10 cellular contexts compared by ENCODE assay signal in the genomic region with DNA sequence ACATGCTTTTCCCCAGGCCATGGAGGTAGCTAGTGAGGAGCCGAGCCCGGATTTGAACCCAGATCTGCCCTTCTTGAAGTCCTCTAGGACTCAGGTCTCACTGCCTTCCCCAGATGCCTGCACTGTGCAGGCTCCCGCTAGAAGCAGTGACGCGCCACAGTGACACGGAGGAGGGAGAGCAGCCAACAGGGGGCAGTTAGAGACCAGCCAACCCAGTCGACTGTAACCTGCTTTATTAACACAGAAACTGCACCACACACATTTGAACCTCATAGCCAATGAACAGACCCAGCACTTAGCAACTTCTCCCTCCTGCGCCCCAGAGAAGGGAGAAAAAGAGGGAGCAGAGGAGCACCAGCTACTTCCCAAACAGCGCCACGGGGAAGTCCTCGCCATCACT. TPM values are rescaled to one million over a fixed set of nuclear protein-coding genes. Genes with fewer than 3 reads are reported as not detected.
DNase-seq lines count a peak whose midpoint lies in the region; ATAC-seq and TF ChIP-seq lines count a peak whose summit lies in the region.
"Had no signal": no experiment of that assay in that cellular context is flagged by ENCODE, and none has a peak within 500 bp of the region (broad histone marks: within the 10 kb centered on the region; RNA-seq: fewer than 3 reads in every experiment).

No MANE protein-coding gene starts in this region.

- peaks cover 7% of the 10 kb centered on the region for H3K4me1 Mint-ChIP-seq in brain

- H3K4me1 ChIP-seq in Loucy (ENCODE audit: insufficient read depth, low read length, poor library complexity, severe bottlenecking): no peaks in the 10 kb centered on the region
- peaks cover 4% of the 10 kb centered on the region for H3K4me1 ChIP-seq in ovary (ENCODE audit: insufficient read depth)
- H3K4me1 ChIP-seq: uterus had no signal

- H3K79me2 ChIP-seq in Loucy (ENCODE audit: insufficient read depth, low read length) (no peaks in the 10 kb centered on the region), neural cell (replicated peaks; ENCODE audit: insufficient read depth, low read length) (no peaks in the 10 kb centered on the region)

- intact Hi-C loops in ovary (cut with DNase I): loop anchor here in 1 of 4 donors (10.0 kb wide), 1 partner anchor 46 kb away; a partner anchor contains a TSS

- H3K27me3 ChIP-seq in Loucy (ENCODE audit: insufficient read depth, low read length, poor library complexity, severe bottlenecking) (no peaks in the 10 kb centered on the region), neural cell (ENCODE audit: insufficient read depth, low read depth, low read length) (no peaks in the 10 kb centered on the region), ovary (no peaks in the 10 kb centered on the region)
- H3K27me3 ChIP-seq: uterus had no signal

- no peak overlapping the region for H3K9ac ChIP-seq in Loucy (ENCODE audit: low read depth, low read length, poor library complexity, severe bottlenecking)
- no peak overlapping the region for H3K9ac ChIP-seq in neural cell (ENCODE audit: low read length)

- no peak for TF ChIP-seq EP300 in neural cell (conservative IDR thresholded peaks at IDR 0.05; ENCODE audit: poor library complexity, severe bottlenecking)
- no peak for TF ChIP-seq EP300 in ovary (IDR thresholded peaks at IDR 0.05)

- peak; percentile 32 for TF ChIP-seq RAD21 in neural cell (conservative IDR thresholded peaks at IDR 0.05)

- H3K4me3 Mint-ChIP-seq in brain: no peak overlapping the region

- H2AFZ ChIP-seq in Loucy (ENCODE audit: low read length) (no peak overlapping the region), neural cell (ENCODE audit: low read depth, low read length) (no peak overlapping the region)

- WGBS in ovary, 3 donors: 83 to 88% (median 85%) methylated on average over 11 of the region's 11 CpGs

- H3K36me3 ChIP-seq in Loucy (ENCODE audit: insufficient read depth, low read length) (no peaks in the 10 kb centered on the region), neural cell (ENCODE audit: insufficient read depth, low read length) (no peaks in the 10 kb centered on the region), ovary (no peaks in the 10 kb centered on the region)
- H3K36me3 ChIP-seq: uterus had no signal

- no peaks in the 10 kb centered on the region for H3K9me2 ChIP-seq in Loucy (replicated peaks; ENCODE audit: low read depth, low read length)
- H3K9me2 ChIP-seq in neural cell (ENCODE audit: insufficient read depth, low read length): no peaks in the 10 kb centered on the region

- H3K27ac Mint-ChIP-seq in brain: no peak overlapping the region

- no peak overlapping the region for H3K4me3 ChIP-seq in Loucy (ENCODE audit: low read length, poor library complexity, severe bottlenecking)
- no peak overlapping the region for H3K4me3 ChIP-seq in neural cell (ENCODE audit: low read length)
- H3K4me3 ChIP-seq in ovary: no peak overlapping the region
- H3K4me3 ChIP-seq: uterus had no signal

- H3K36me3 Mint-ChIP-seq in brain: peaks cover 3% of the 10 kb centered on the region

- no peaks in the 10 kb centered on the region for H3K9me3 Mint-ChIP-seq in brain

- no peak for ATAC-seq in HG03159 (IDR thresholded peaks at IDR 0.05; ENCODE audit: unreplicated experiment)

- peak; percentile 8 for DNase-seq in NCI-H748 (lab: John Stamatoyannopoulos, UW; ENCODE audit: unreplicated experiment)
- no peak for DNase-seq in NCI-H748 treated with DMSO at 0.1 percent for 48 hours (lab: John Stamatoyannopoulos, UW)
- no peak for DNase-seq in NCI-H446 (lab: John Stamatoyannopoulos, UW)
- no peak for DNase-seq in ovary
- DNase-seq: aorta, uterus had no signal

- TF ChIP-seq CTCF in Loucy (conservative IDR thresholded peaks at IDR 0.05; ENCODE audit: low read length) (peak; percentile 61), brain (conservative IDR thresholded peaks at IDR 0.05) (peak; percentile 20 to 41), neural cell (IDR thresholded peaks at IDR 0.05; ENCODE audit: poor library complexity, severe bottlenecking) (peak; percentile 36), ovary (IDR thresholded peaks at IDR 0.05) (no peak)

- no peaks in the 10 kb centered on the region for H4K20me1 ChIP-seq in Loucy (ENCODE audit: insufficient read depth, low read length, poor library complexity, severe bottlenecking)
- no peaks in the 10 kb centered on the region for H4K20me1 ChIP-seq in neural cell (ENCODE audit: insufficient read depth)

- H3K9me3 ChIP-seq in Loucy (ENCODE audit: insufficient read depth, low read depth, low read length) (no peaks in the 10 kb centered on the region), neural cell (ENCODE audit: low read length) (no peaks in the 10 kb centered on the region), ovary (no peaks in the 10 kb centered on the region)
- H3K9me3 ChIP-seq: uterus had no signal

- no peak for TF ChIP-seq POLR2A in ovary (IDR thresholded peaks at IDR 0.05)

- H3K27ac ChIP-seq in neural cell (ENCODE audit: low read length): no peak overlapping the region
- no peak overlapping the region for H3K27ac ChIP-seq in ovary
- H3K27ac ChIP-seq: uterus had no signal

- peaks cover 10% of the 10 kb centered on the region for H3K27me3 Mint-ChIP-seq in brain

- H3F3A ChIP-seq in Loucy (ENCODE audit: low read depth) (no peaks in the 10 kb centered on the region), neural cell (ENCODE audit: insufficient read depth, low read length, poor library complexity, severe bottlenecking) (no peaks in the 10 kb centered on the region)

- H3K4me2 ChIP-seq in Loucy (ENCODE audit: low read depth, low read length, poor library complexity, severe bottlenecking) (no peak overlapping the region), neural cell (ENCODE audit: low read length) (no peak overlapping the region)

TF ChIP-seq in neural cell, 6 proteins besides CTCF, POLR2A, EP300 and RAD21:
- TF ChIP-seq TAF1 (IDR thresholded peaks at IDR 0.05; ENCODE audit: low read depth) (no peak), POLR2AphosphoS5 (IDR thresholded peaks at IDR 0.05) (no peak), EZH2 (IDR thresholded peaks at IDR 0.05; ENCODE audit: borderline replicate concordance, insufficient read depth, low read length, poor library complexity, severe bottlenecking) (no peak), SMC3 (conservative IDR thresholded peaks at IDR 0.05; ENCODE audit: poor library complexity) (no peak)

RNA-seq across cellular contexts. Expression of a gene that starts 27.4 kb away (rescaled TPM):
- 3.8 TPM for polyA plus RNA-seq in brain (ENCODE audit: insufficient read depth, low read depth, low replicate concordance)
- 23.7 and 29.2 TPM in 2 replicates for polyA plus RNA-seq in neural cell
- polyA minus RNA-seq in neural cell: 7.2 and 10.2 TPM in 2 replicates
- total RNA-seq in ovary: 10 to 100 TPM in 1 of 7 donors, 1 to 10 TPM in 6; 1.5 to 25.9 (median 4.1) TPM
- polyA plus RNA-seq in ovary: 1 to 10 TPM; 4.8 to 9.0 TPM

RNA-seq across cellular contexts. Expression of a gene that starts 27.8 kb away (rescaled TPM):
- polyA plus RNA-seq in brain (ENCODE audit: insufficient read depth, low read depth, low replicate concordance) (6.4 TPM), neural cell (3.1 and 6.8 TPM in 2 replicates), ovary (1 to 10 TPM; 8.2 to 9.3 TPM)
- 1.3 and 2.2 TPM in 2 replicates for polyA minus RNA-seq in neural cell
- total RNA-seq in ovary: 1 to 10 TPM; 2.6 to 6.5 (median 5.0) TPM

RNA-seq across cellular contexts. Expression of a gene that starts 29.0 kb away (rescaled TPM):
- polyA plus RNA-seq in brain (ENCODE audit: insufficient read depth, low read depth, low replicate concordance) (57.4 TPM), neural cell (12.1 and 15.0 TPM in 2 replicates), ovary (10 to 100 TPM; 30.0 to 48.9 TPM)
- 27.7 and 35.8 TPM in 2 replicates for polyA minus RNA-seq in neural cell
- 10 to 100 TPM; 29.4 to 60.6 (median 44.7) TPM for total RNA-seq in ovary

RNA-seq across cellular contexts. Expression of a gene that starts 35.6 kb away (rescaled TPM):
- polyA plus RNA-seq in brain (ENCODE audit: insufficient read depth, low read depth, low replicate concordance) (34.4 TPM), neural cell (24.0 and 33.8 TPM in 2 replicates), ovary (10 to 100 TPM in 1 of 2 donors, 1 to 10 TPM in 1; 2.7 to 39.8 TPM)
- 8.1 and 9.7 TPM in 2 replicates for polyA minus RNA-seq in neural cell
- total RNA-seq in ovary: 10 to 100 TPM; 31.8 to 48.5 (median 39.1) TPM

RNA-seq across cellular contexts. Expression of a gene that starts 42.7 kb away (rescaled TPM):
- polyA plus RNA-seq in brain (ENCODE audit: insufficient read depth, low read depth, low replicate concordance) (6.1 TPM), neural cell (222 and 274 TPM in 2 replicates), ovary (10 to 100 TPM; 17.2 to 50.2 TPM)
- polyA minus RNA-seq in neural cell: 52.0 and 53.3 TPM in 2 replicates
- 10 to 100 TPM; 29.0 to 55.9 (median 41.1) TPM for total RNA-seq in ovary

Comparison
In these comparisons a context has a peak if more than half of its experiments do, and no peak if none do; other contexts are left out.
1. CTCF ChIP-seq: peak in Loucy (single experiment), brain (2 of 2) and neural cell (single experiment); none in ovary (0 of 3).